In the genomic region with DNA sequence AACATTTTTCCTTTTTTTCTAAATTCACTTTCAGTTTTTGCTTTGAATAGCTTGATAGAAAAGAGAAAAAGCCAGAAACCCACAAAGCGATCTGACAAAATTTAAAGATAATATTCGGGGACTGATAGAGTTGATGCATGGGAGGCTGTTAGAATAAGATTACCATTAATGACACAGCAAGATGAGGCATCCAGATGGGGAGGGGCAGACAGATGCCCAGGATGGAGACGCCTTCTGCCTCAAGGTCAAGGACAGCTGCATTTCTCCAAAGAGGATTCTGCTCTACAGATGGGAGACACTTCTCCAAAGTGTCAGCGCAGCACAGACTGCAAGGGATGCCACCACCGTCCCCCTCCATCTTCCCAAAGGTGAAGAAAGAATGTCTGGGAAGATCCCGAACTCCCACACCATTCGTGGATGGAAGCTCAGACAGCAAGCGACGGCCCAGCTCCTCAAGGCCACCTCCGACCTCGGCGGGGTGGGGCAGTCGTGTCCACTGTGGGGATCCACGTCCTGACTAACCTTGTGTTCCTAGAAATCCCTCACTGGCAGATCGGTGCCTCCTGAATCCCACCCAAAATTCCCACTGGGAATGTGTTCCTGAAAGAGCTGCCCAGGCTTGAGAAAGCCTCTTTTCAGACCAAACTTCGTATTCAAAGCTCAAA, we compare ENCODE assay signal across 25 cellular contexts. TPM values are rescaled to one million over a fixed set of nuclear protein-coding genes. Genes with fewer than 3 reads are reported as not detected.
DNase-seq lines count a peak whose midpoint lies in the region; ATAC-seq and TF ChIP-seq lines count a peak whose summit lies in the region.
"Had no signal": no experiment of that assay in that cellular context is flagged by ENCODE, and none has a peak within 500 bp of the region (broad histone marks: within the 10 kb centered on the region; RNA-seq: fewer than 3 reads in every experiment).

No MANE protein-coding gene starts in this region.

- H3K4me3 Mint-ChIP-seq in activated naive CD8-positive, alpha-beta T cell treated with anti-CD3 and anti-CD28 coated beads, Interleukin-2, amount 10 ng/mL, durations not matched to agents 7 days and 5 days, result no peak overlapping the region
- H3K4me3 Mint-ChIP-seq in activated naive CD8-positive, alpha-beta T cell treated with anti-CD3 and anti-CD28 coated beads for 36 hours, result no peak overlapping the region
- no peak overlapping the region for H3K4me3 Mint-ChIP-seq in stimulated activated memory B cell treated with anti-CD40 and anti-IgM and Interleukin-4, amounts not matched to agents 10 μg/mL and 1 μg/mL and 100 μg/mL, for 72 hours
- H3K4me3 Mint-ChIP-seq in CD4-positive, alpha-beta T cell, result no peak overlapping the region
- H3K4me3 Mint-ChIP-seq: activated CD4-positive, alpha-beta T cell treated with anti-CD3 and anti-CD28 coated beads, Interleukin-2, amount 10 ng/mL, durations not matched to agents 7 days and 5 days; CD8-positive, alpha-beta memory T cell; naive thymus-derived CD4-positive, alpha-beta T cell; T-cell had no signal

- no peaks in the 10 kb centered on the region for H3K27me3 ChIP-seq in CD4-positive, alpha-beta T cell (ENCODE audit: control insufficient read depth, insufficient read depth, low read length)

- peak overlapping the region; percentile 48 for H3K27ac Mint-ChIP-seq in activated naive CD8-positive, alpha-beta T cell treated with anti-CD3 and anti-CD28 coated beads, Interleukin-2, amount 10 ng/mL, durations not matched to agents 7 days and 5 days
- no peak overlapping the region for H3K27ac Mint-ChIP-seq in activated naive CD8-positive, alpha-beta T cell treated with anti-CD3 and anti-CD28 coated beads for 36 hours
- H3K27ac Mint-ChIP-seq in stimulated activated memory B cell treated with anti-CD40 and anti-IgM and Interleukin-4, amounts not matched to agents 10 μg/mL and 1 μg/mL and 100 μg/mL, for 72 hours, result peak overlapping the region; percentile 39
- no peak overlapping the region for H3K27ac Mint-ChIP-seq in CD4-positive, alpha-beta T cell
- H3K27ac Mint-ChIP-seq: T-cell had no signal

- H3K36me3 ChIP-seq in SK-N-MC (ENCODE audit: insufficient read depth, low read length), result no peaks in the 10 kb centered on the region; the same call in 1 of the 2 replicates
- H3K36me3 ChIP-seq: prostate gland had no signal

- peak overlapping the region; percentile 61; the same call in 1 of the 2 replicates for H3K27ac ChIP-seq in SK-N-MC
- no peak overlapping the region for H3K27ac ChIP-seq in CD4-positive, alpha-beta T cell (ENCODE audit: low read depth, low read length)
- H3K27ac ChIP-seq: PC-9, prostate gland had no signal

- H3K9ac ChIP-seq in SK-N-MC (ENCODE audit: insufficient read length), result no peak overlapping the region

- POLR2A ChIA-PET in activated naive CD8-positive, alpha-beta T cell treated with anti-CD3 and anti-CD28 coated beads, Interleukin-2, amount 10 ng/mL, durations not matched to agents 7 days and 5 days (lab: Charles Lee), result no interaction called here
- POLR2A ChIA-PET in CD4-positive, alpha-beta T cell (lab: Charles Lee), result no interaction called here

- no peak for TF ChIP-seq CTCF in foreskin fibroblast (IDR thresholded peaks at IDR 0.05; ENCODE audit: low read depth, low read length)
- no peak for TF ChIP-seq CTCF in CD4-positive, alpha-beta T cell (IDR thresholded peaks at IDR 0.05)

- ATAC-seq in activated naive CD8-positive, alpha-beta T cell treated with anti-CD3 and anti-CD28 coated beads, Interleukin-2, amount 10 ng/mL, durations not matched to agents 7 days and 5 days (ENCODE audit: low read depth), result no peak
- ATAC-seq in stimulated activated memory B cell treated with anti-CD40 and anti-IgM and Interleukin-4, amounts not matched to agents 10 μg/mL and 1 μg/mL and 100 μg/mL, for 72 hours, result no peak
- ATAC-seq in esophagus mucosa (no peak), GM21529 (IDR thresholded peaks at IDR 0.05; ENCODE audit: unreplicated experiment) (no peak)
- ATAC-seq in CD4-positive, alpha-beta T cell (ENCODE audit: poor library complexity), result no peak
- ATAC-seq: left lobe of liver; naive thymus-derived CD4-positive, alpha-beta T cell; T-cell had no signal

- no peaks in the 10 kb centered on the region for H3K9me3 ChIP-seq in SK-N-MC (ENCODE audit: low read depth, low read length)
- H3K9me3 ChIP-seq in CD4-positive, alpha-beta T cell (ENCODE audit: control insufficient read depth, low read length), result no peaks in the 10 kb centered on the region
- H3K9me3 ChIP-seq: prostate gland had no signal

- H3K4me3 ChIP-seq in SK-N-MC, result no peak overlapping the region
- H3K4me3 ChIP-seq in foreskin fibroblast (ENCODE audit: low read depth in 1 of 2, low read length in 2 of 2), result no peak overlapping the region
- H3K4me3 ChIP-seq: PC-9, prostate gland had no signal

- H3K4me1 Mint-ChIP-seq in activated naive CD8-positive, alpha-beta T cell treated with anti-CD3 and anti-CD28 coated beads, Interleukin-2, amount 10 ng/mL, durations not matched to agents 7 days and 5 days, result peaks cover 3% of the 10 kb centered on the region
- H3K4me1 Mint-ChIP-seq in activated naive CD8-positive, alpha-beta T cell treated with anti-CD3 and anti-CD28 coated beads for 36 hours, result peaks cover 2% of the 10 kb centered on the region
- peaks cover 49% of the 10 kb centered on the region for H3K4me1 Mint-ChIP-seq in stimulated activated memory B cell treated with anti-CD40 and anti-IgM and Interleukin-4, amounts not matched to agents 10 μg/mL and 1 μg/mL and 100 μg/mL, for 72 hours
- H3K4me1 Mint-ChIP-seq in CD4-positive, alpha-beta T cell (ENCODE audit: low read depth), result no peaks in the 10 kb centered on the region

- CTCF ChIA-PET in CD4-positive, alpha-beta T cell (lab: Charles Lee), result no interaction called here

- H3K27me3 Mint-ChIP-seq in activated naive CD8-positive, alpha-beta T cell treated with anti-CD3 and anti-CD28 coated beads, Interleukin-2, amount 10 ng/mL, durations not matched to agents 7 days and 5 days, result no peaks in the 10 kb centered on the region
- H3K27me3 Mint-ChIP-seq in activated naive CD8-positive, alpha-beta T cell treated with anti-CD3 and anti-CD28 coated beads for 36 hours, result no peaks in the 10 kb centered on the region
- H3K27me3 Mint-ChIP-seq in stimulated activated memory B cell treated with anti-CD40 and anti-IgM and Interleukin-4, amounts not matched to agents 10 μg/mL and 1 μg/mL and 100 μg/mL, for 72 hours, result no peaks in the 10 kb centered on the region
- H3K27me3 Mint-ChIP-seq in CD4-positive, alpha-beta T cell, result no peaks in the 10 kb centered on the region
- H3K27me3 Mint-ChIP-seq: activated CD4-positive, alpha-beta T cell treated with anti-CD3 and anti-CD28 coated beads, Interleukin-2, amount 10 ng/mL, durations not matched to agents 7 days and 5 days; CD8-positive, alpha-beta memory T cell; naive thymus-derived CD4-positive, alpha-beta T cell; T-cell had no signal

- no peak for DNase-seq in activated naive CD8-positive, alpha-beta T cell treated with anti-CD3 and anti-CD28 coated beads, Interleukin-2, amount 10 ng/mL, durations not matched to agents 7 days and 5 days
- DNase-seq in activated naive CD8-positive, alpha-beta T cell treated with anti-CD3 and anti-CD28 coated beads for 36 hours, result no peak
- DNase-seq in SK-N-MC (ENCODE audit: low read depth, low spot score) (no peak), foreskin fibroblast (peak; percentile 23 to 63)
- DNase-seq in CD4-positive, alpha-beta T cell, result no peak
- DNase-seq: activated CD4-positive, alpha-beta T cell treated with anti-CD3 and anti-CD28 coated beads, Interleukin-2, amount 10 ng/mL, durations not matched to agents 7 days and 5 days; activated CD8-positive, alpha-beta memory T cell treated with anti-CD3 and anti-CD28 coated beads, Interleukin-2, amount 50 U/mL, for 4 hours; activated effector memory CD4-positive, alpha-beta T cell treated with Interleukin-2 at 50 U/mL for 16 hours; CD8-positive, alpha-beta memory T cell; cortex of kidney; DMS53; KG1; naive thymus-derived CD4-positive, alpha-beta T cell; NCI-H1694 treated with DMSO at 0.1 percent for 48 hours; NCI-H2227 treated with DMSO at 0.1 percent for 48 hours; NCI-H774; PC-9; SHP77; stimulated activated CD4-positive, alpha-beta T cell treated with anti-CD3 and anti-CD28 coated beads, Interleukin-1b, Interleukin-23, amount 100 ng/mL, for 48 hours; T-cell had no signal

- intact Hi-C loops in CD4-positive, alpha-beta T cell (cut with DNase I, micrococcal nuclease), result no loop called here

- no peaks in the 10 kb centered on the region for H3K9me3 Mint-ChIP-seq in activated naive CD8-positive, alpha-beta T cell treated with anti-CD3 and anti-CD28 coated beads, Interleukin-2, amount 10 ng/mL, durations not matched to agents 7 days and 5 days
- no peaks in the 10 kb centered on the region for H3K9me3 Mint-ChIP-seq in activated naive CD8-positive, alpha-beta T cell treated with anti-CD3 and anti-CD28 coated beads for 36 hours
- H3K9me3 Mint-ChIP-seq in stimulated activated memory B cell treated with anti-CD40 and anti-IgM and Interleukin-4, amounts not matched to agents 10 μg/mL and 1 μg/mL and 100 μg/mL, for 72 hours, result no peaks in the 10 kb centered on the region
- no peaks in the 10 kb centered on the region for H3K9me3 Mint-ChIP-seq in CD4-positive, alpha-beta T cell
- H3K9me3 Mint-ChIP-seq: activated CD4-positive, alpha-beta T cell treated with anti-CD3 and anti-CD28 coated beads, Interleukin-2, amount 10 ng/mL, durations not matched to agents 7 days and 5 days; CD8-positive, alpha-beta memory T cell; naive thymus-derived CD4-positive, alpha-beta T cell; T-cell had no signal

- peaks cover 4% of the 10 kb centered on the region for H3K36me3 Mint-ChIP-seq in activated naive CD8-positive, alpha-beta T cell treated with anti-CD3 and anti-CD28 coated beads, Interleukin-2, amount 10 ng/mL, durations not matched to agents 7 days and 5 days
- H3K36me3 Mint-ChIP-seq in activated naive CD8-positive, alpha-beta T cell treated with anti-CD3 and anti-CD28 coated beads for 36 hours, result peaks cover 17% of the 10 kb centered on the region
- peaks cover 38% of the 10 kb centered on the region for H3K36me3 Mint-ChIP-seq in stimulated activated memory B cell treated with anti-CD40 and anti-IgM and Interleukin-4, amounts not matched to agents 10 μg/mL and 1 μg/mL and 100 μg/mL, for 72 hours
- H3K36me3 Mint-ChIP-seq in CD4-positive, alpha-beta T cell (ENCODE audit: low read depth), result peaks cover 54% of the 10 kb centered on the region

RNA-seq across cellular contexts. Expression of gene NAXD, which starts 32.9 kb away (rescaled TPM):
- 10 to 100 TPM; 31.3 TPM for total RNA-seq in activated naive CD8-positive, alpha-beta T cell treated with anti-CD3 and anti-CD28 coated beads, Interleukin-2, amount 10 ng/mL, durations not matched to agents 7 days and 5 days
- total RNA-seq in activated naive CD8-positive, alpha-beta T cell treated with anti-CD3 and anti-CD28 coated beads for 36 hours, result 10 to 100 TPM; 20.8 to 21.1 TPM
- total RNA-seq in esophagus mucosa, result 21.4 TPM
- total RNA-seq in CD4-positive, alpha-beta T cell, result 10 to 100 TPM; 17.4 to 17.8 TPM

RNA-seq across cellular contexts. Expression of gene CARS2, which starts 57.6 kb away (rescaled TPM):
- 10 to 100 TPM; 78.9 to 84.8 TPM for total RNA-seq in activated naive CD8-positive, alpha-beta T cell treated with anti-CD3 and anti-CD28 coated beads, Interleukin-2, amount 10 ng/mL, durations not matched to agents 7 days and 5 days
- 10 to 100 TPM; 81.1 to 84.8 TPM for total RNA-seq in activated naive CD8-positive, alpha-beta T cell treated with anti-CD3 and anti-CD28 coated beads for 36 hours
- 35.5 TPM for total RNA-seq in esophagus mucosa
- total RNA-seq in CD4-positive, alpha-beta T cell, result 10 to 100 TPM; 50.2 to 56.5 TPM

Comparison
In these comparisons a context has a peak if more than half of its experiments do, and no peak if none do; other contexts are left out.
1. H3K27ac Mint-ChIP-seq: peak in activated naive CD8-positive, alpha-beta T cell treated with anti-CD3 and anti-CD28 coated beads, Interleukin-2, amount 10 ng/mL, durations not matched to agents 7 days and 5 days (single experiment) and stimulated activated memory B cell treated with anti-CD40 and anti-IgM and Interleukin-4, amounts not matched to agents 10 μg/mL and 1 μg/mL and 100 μg/mL, for 72 hours (single experiment); none in activated naive CD8-positive, alpha-beta T cell treated with anti-CD3 and anti-CD28 coated beads for 36 hours (single experiment) and CD4-positive, alpha-beta T cell (single experiment).
2. DNase-seq: peak in foreskin fibroblast (2 of 2); none in activated naive CD8-positive, alpha-beta T cell treated with anti-CD3 and anti-CD28 coated beads, Interleukin-2, amount 10 ng/mL, durations not matched to agents 7 days and 5 days (single experiment), activated naive CD8-positive, alpha-beta T cell treated with anti-CD3 and anti-CD28 coated beads for 36 hours (single experiment), SK-N-MC (single experiment) and CD4-positive, alpha-beta T cell (0 of 10).